1 cellular context compared by ENCODE assay signal in genomic region chr4:140057693-140058092, GRCh38.
TF ChIP-seq lines count a peak whose summit lies in the region.

No MANE protein-coding gene starts in this region.

TF ChIP-seq in GM23338, 12 proteins besides CTCF, POLR2A, EP300 and RAD21 (continued from another document):
- TF ChIP-seq ZNF462 (CRISPR knock-in tag; IDR thresholded peaks at IDR 0.05): no peak
- TF ChIP-seq POLR2AphosphoS5 (IDR thresholded peaks at IDR 0.05; ENCODE audit: low read depth): no peak
- TF ChIP-seq ZNF114 (CRISPR knock-in tag; IDR thresholded peaks at IDR 0.05): no peak
- no peak for TF ChIP-seq ZNF331 (CRISPR knock-in tag; IDR thresholded peaks at IDR 0.05; ENCODE audit: low read depth)
- no peak for TF ChIP-seq REST (IDR thresholded peaks at IDR 0.05; ENCODE audit: unreplicated experiment)
- TF ChIP-seq CREB1 (CRISPR knock-in tag; IDR thresholded peaks at IDR 0.05; ENCODE audit: low read depth): no peak
- no peak for TF ChIP-seq NANOG (IDR thresholded peaks at IDR 0.05; ENCODE audit: borderline replicate concordance)
- no peak for TF ChIP-seq JUNB (IDR thresholded peaks at IDR 0.05; ENCODE audit: unreplicated experiment)
- no peak for TF ChIP-seq EZH2 (IDR thresholded peaks at IDR 0.05; ENCODE audit: low read depth, unreplicated experiment)
- no peak for TF ChIP-seq STAT1 (IDR thresholded peaks at IDR 0.05; ENCODE audit: unreplicated experiment)
